12 cellular contexts compared by ENCODE assay signal in genomic region chr22:39275814-39276443, GRCh38.
"Had no signal": no experiment of that assay in that cellular context is flagged by ENCODE, and none has a peak within 500 bp of the region (broad histone marks: within the 10 kb centered on the region; RNA-seq: fewer than 3 reads in every experiment).

No MANE protein-coding gene starts in this region.

- H3K27ac ChIP-seq: ascending aorta, esophagus squamous epithelium, right atrium auricular region, tibial nerve had no signal

- H3K36me3 ChIP-seq: ascending aorta, esophagus squamous epithelium, right atrium auricular region, tibial nerve had no signal

- H3K9me3 ChIP-seq: ascending aorta, esophagus squamous epithelium had no signal

- H3K27ac Mint-ChIP-seq: activated CD4-positive, alpha-beta memory T cell treated with anti-CD3 and anti-CD28 coated beads for 36 hours; mesothelial cell of epicardium had no signal

- H3K4me3 ChIP-seq: ascending aorta, esophagus squamous epithelium, right atrium auricular region, tibial nerve had no signal

- DNase-seq: activated CD4-positive, alpha-beta memory T cell treated with anti-CD3 and anti-CD28 coated beads for 36 hours; activated CD4-positive, alpha-beta T cell treated with anti-CD3 and anti-CD28 coated beads for 1 hour; activated gamma-delta T cell treated with Interleukin-2 at 50 U/mL for 16 hours; activated T-cell treated with anti-CD3 and anti-CD28 coated beads, Interleukin-2, amount 50 U/mL, for 48 hours; esophagus squamous epithelium; foreskin fibroblast; glutamatergic neuron; small intestine had no signal

- H3K4me3 Mint-ChIP-seq: activated CD4-positive, alpha-beta memory T cell treated with anti-CD3 and anti-CD28 coated beads for 36 hours; mesothelial cell of epicardium had no signal

- H3K36me3 Mint-ChIP-seq: activated CD4-positive, alpha-beta memory T cell treated with anti-CD3 and anti-CD28 coated beads for 36 hours; mesothelial cell of epicardium had no signal

- H3K4me1 ChIP-seq: ascending aorta had no signal

- H3K27me3 ChIP-seq: ascending aorta, right atrium auricular region, tibial nerve had no signal
